Comparison of ENCODE assay signal across 22 cellular contexts in genomic region chr9:128411373-128412119, GRCh38. TPM values are rescaled to one million over a fixed set of nuclear protein-coding genes. Genes with fewer than 3 reads are reported as not detected.
DNase-seq lines count a peak whose midpoint lies in the region; ATAC-seq and TF ChIP-seq lines count a peak whose summit lies in the region.
"Had no signal": no experiment of that assay in that cellular context is flagged by ENCODE, and none has a peak within 500 bp of the region (broad histone marks: within the 10 kb centered on the region; RNA-seq: fewer than 3 reads in every experiment).

No MANE protein-coding gene starts in this region.

- peaks cover 54% of the 10 kb centered on the region for H3K27me3 Mint-ChIP-seq in activated CD8-positive, alpha-beta T cell treated with anti-CD3 and anti-CD28 coated beads, Interleukin-2, amount 10 ng/mL, durations not matched to agents 7 days and 5 days (ENCODE audit: low read depth)

- POLR2A ChIA-PET in Panc1 (lab: Charles Lee), result no interaction called here
- POLR2A ChIA-PET in activated CD8-positive, alpha-beta T cell treated with anti-CD3 and anti-CD28 coated beads, Interleukin-2, amount 10 ng/mL, durations not matched to agents 7 days and 5 days (lab: Charles Lee), result interaction anchor here (0.8 to 1.0 kb wide), 3 partner anchors 34 to 49 kb away, joined by 3 read pairs; partner anchors contain the start of gene URM1

- no peak overlapping the region for H3K27ac Mint-ChIP-seq in activated CD8-positive, alpha-beta T cell treated with anti-CD3 and anti-CD28 coated beads, Interleukin-2, amount 10 ng/mL, durations not matched to agents 7 days and 5 days
- H3K27ac Mint-ChIP-seq: activated CD4-positive, alpha-beta T cell treated with anti-CD3 and anti-CD28 coated beads, Interleukin-2, amount 10 ng/mL, durations not matched to agents 24 days and 14 days; activated CD8-positive, alpha-beta memory T cell treated with anti-CD3 and anti-CD28 coated beads, Interleukin-2, amount 10 ng/mL, durations not matched to agents 7 days and 5 days; activated T-cell treated with anti-CD3 and anti-CD28 coated beads, Interleukin-2, amount 50 U/mL, for 72 hours had no signal

- ATAC-seq in Panc1 (0 out of 2 replicates have a peak, but pooled peaks have one; percentile 33), GM21515 (IDR thresholded peaks at IDR 0.05; ENCODE audit: unreplicated experiment) (no peak)
- no peak for ATAC-seq in activated CD8-positive, alpha-beta T cell treated with anti-CD3 and anti-CD28 coated beads, Interleukin-2, amount 10 ng/mL, durations not matched to agents 7 days and 5 days

- no peak overlapping the region for H2AFZ ChIP-seq in GM23248

- CTCF ChIA-PET in Panc1 (lab: Charles Lee), result interaction anchor here (0.7 to 1.3 kb wide), 2 partner anchors 9 to 40 kb away, joined by 5 read pairs; partner anchors contain the start of genes CERCAM and URM1
- CTCF ChIA-PET in activated CD8-positive, alpha-beta T cell treated with anti-CD3 and anti-CD28 coated beads, Interleukin-2, amount 10 ng/mL, durations not matched to agents 7 days and 5 days (lab: Charles Lee), result interaction anchor here (0.8 to 4.7 kb wide), 9 partner anchors 9 to 408 kb away, joined by 3 to 62 read pairs (median 4); partner anchors contain the start of genes CERCAM and URM1

- H3K36me3 ChIP-seq in GM23248 (ENCODE audit: low read depth) (no peaks in the 10 kb centered on the region), Panc1 (ENCODE audit: control insufficient read depth, insufficient read depth, low read length) (no peaks in the 10 kb centered on the region)
- H3K36me3 ChIP-seq: brain microvascular endothelial cell, HAP-1, heart left ventricle, Peyer's patch, prostate gland, stomach, upper lobe of right lung had no signal

- H3K4me1 ChIP-seq in GM23248 (ENCODE audit: insufficient read depth), result peaks cover 8% of the 10 kb centered on the region; the same call in 1 of the 2 replicates
- peaks cover 9% of the 10 kb centered on the region; the same call in 1 of the 2 replicates for H3K4me1 ChIP-seq in Panc1 (ENCODE audit: control insufficient read depth, insufficient read depth, low read length)
- H3K4me1 ChIP-seq: Peyer's patch, prostate gland, stomach, upper lobe of right lung had no signal

- H3K27ac ChIP-seq in GM23248 (no peak overlapping the region), Panc1 (ENCODE audit: low read length) (no peak overlapping the region)
- H3K27ac ChIP-seq: brain microvascular endothelial cell, heart left ventricle, Peyer's patch, prostate gland, stomach, upper lobe of right lung had no signal

- H3K4me3 ChIP-seq in GM23248 (no peak overlapping the region), Panc1 (ENCODE audit: low read depth in 2 of 2, low read length in 2 of 2) (no peak overlapping the region)
- H3K4me3 ChIP-seq: HAP-1, heart left ventricle, lung, Peyer's patch, prostate gland, stomach, upper lobe of right lung had no signal

- H3K27me3 ChIP-seq in GM23248 (replicated peaks; ENCODE audit: insufficient read depth) (peaks cover 21% of the 10 kb centered on the region), Panc1 (ENCODE audit: control insufficient read depth, insufficient read depth, low read length) (no peaks in the 10 kb centered on the region)
- H3K27me3 ChIP-seq: Peyer's patch had no signal

- no peak for TF ChIP-seq CTCF in Panc1 (IDR thresholded peaks at IDR 0.05)

- DNase-seq in GM23248 (peak; percentile 21), Panc1 (ENCODE audit: low read depth, low spot score) (no peak), head of caudate nucleus (peak in 35 of 42 donors; percentile 44 to 86 (median 68)), nucleus accumbens (lab: John Stamatoyannopoulos, UW) (peak in 31 of 56 donors; percentile 11 to 74 (median 50)), ureter (ENCODE audit: low spot score) (no peak)
- no peak for DNase-seq in activated CD8-positive, alpha-beta T cell treated with anti-CD3 and anti-CD28 coated beads, Interleukin-2, amount 10 ng/mL, durations not matched to agents 7 days and 5 days
- no peak for DNase-seq in stimulated activated CD8-positive, alpha-beta memory T cell treated with anti-CD3 and anti-CD28 coated beads, Interleukin-4, amount 100 ng/mL, for 48 hours
- DNase-seq: GF-D8, kidney glomerular epithelial cell, NCI-H510A, upper lobe of right lung had no signal

- no peaks in the 10 kb centered on the region for H3K9me3 Mint-ChIP-seq in activated CD8-positive, alpha-beta T cell treated with anti-CD3 and anti-CD28 coated beads, Interleukin-2, amount 10 ng/mL, durations not matched to agents 7 days and 5 days (ENCODE audit: insufficient read depth)
- H3K9me3 Mint-ChIP-seq: activated CD4-positive, alpha-beta T cell treated with anti-CD3 and anti-CD28 coated beads, Interleukin-2, amount 10 ng/mL, durations not matched to agents 24 days and 14 days; activated T-cell treated with anti-CD3 and anti-CD28 coated beads, Interleukin-2, amount 50 U/mL, for 72 hours had no signal

- peaks cover 1% of the 10 kb centered on the region for H3K4me1 Mint-ChIP-seq in activated CD8-positive, alpha-beta T cell treated with anti-CD3 and anti-CD28 coated beads, Interleukin-2, amount 10 ng/mL, durations not matched to agents 7 days and 5 days (ENCODE audit: low read depth)

- 27 to 37% methylated on average over 11 of the region's 11 CpGs for WGBS in GM23248 (ENCODE audit: low coverage in 1 of 2, low lambda C conversion rate in 2 of 2, missing lambda C conversion rate in 2 of 2), 2 experiments

- H3K4me2 ChIP-seq in GM23248 (ENCODE audit: unreplicated experiment), result no peak overlapping the region

- H3K4me3 Mint-ChIP-seq in activated CD8-positive, alpha-beta T cell treated with anti-CD3 and anti-CD28 coated beads, Interleukin-2, amount 10 ng/mL, durations not matched to agents 7 days and 5 days, result no peak overlapping the region
- H3K4me3 Mint-ChIP-seq: activated CD4-positive, alpha-beta T cell treated with anti-CD3 and anti-CD28 coated beads, Interleukin-2, amount 10 ng/mL, durations not matched to agents 24 days and 14 days; activated CD8-positive, alpha-beta memory T cell treated with anti-CD3 and anti-CD28 coated beads, Interleukin-2, amount 10 ng/mL, durations not matched to agents 7 days and 5 days; activated T-cell treated with anti-CD3 and anti-CD28 coated beads, Interleukin-2, amount 50 U/mL, for 72 hours had no signal

- no peaks in the 10 kb centered on the region for H3K36me3 Mint-ChIP-seq in activated CD8-positive, alpha-beta T cell treated with anti-CD3 and anti-CD28 coated beads, Interleukin-2, amount 10 ng/mL, durations not matched to agents 7 days and 5 days (ENCODE audit: low read depth)
- H3K36me3 Mint-ChIP-seq: activated CD8-positive, alpha-beta memory T cell treated with anti-CD3 and anti-CD28 coated beads, Interleukin-2, amount 10 ng/mL, durations not matched to agents 7 days and 5 days had no signal

- H3K9me3 ChIP-seq in GM23248 (ENCODE audit: low read depth) (no peaks in the 10 kb centered on the region), Panc1 (ENCODE audit: control insufficient read depth, insufficient read depth, low read depth, low read length) (no peaks in the 10 kb centered on the region)
- H3K9me3 ChIP-seq: HAP-1, heart left ventricle, Peyer's patch, prostate gland, stomach, upper lobe of right lung had no signal

- H3K79me2 ChIP-seq in GM23248 (ENCODE audit: insufficient read depth), result no peaks in the 10 kb centered on the region

- BruUV-seq in Panc1 (replicated peaks; lab: Mats Ljungman, UMichigan), result no TSS peak

- no peaks in the 10 kb centered on the region for H4K20me1 ChIP-seq in GM23248 (ENCODE audit: insufficient read depth)

- H3K9ac ChIP-seq in GM23248, result no peak overlapping the region

- H3K9me2 ChIP-seq in GM23248 (ENCODE audit: insufficient read depth), result no peaks in the 10 kb centered on the region

- in situ Hi-C loops in GM23248 (cut with MboI) (no loop called here), Panc1 (cut with HindIII; ENCODE audit: low pct_unique_long_range_greater_than_20kb, low sequenced_read_pairs) (no loop called here)

- no peaks in the 10 kb centered on the region for H3F3A ChIP-seq in GM23248 (ENCODE audit: insufficient read depth)

- intact Hi-C loops in Panc1 (cut with micrococcal nuclease; ENCODE audit: unreplicated experiment) (loop anchor here (1.0 to 10.0 kb wide), 2 partner anchors 49 to 117 kb away; no protein-coding TSS in a partner anchor), head of caudate nucleus (cut with DNase I) (loop anchor here (2.0 kb wide), 1 partner anchor 47 kb away; no protein-coding TSS in a partner anchor)

RNA-seq across cellular contexts. Expression of gene CERCAM, which starts 9.1 kb away (rescaled TPM):
- 474 and 525 TPM in 2 replicates for total RNA-seq in GM23248 (2014; rRNA removed; shearing (Covaris generic))
- polyA plus RNA-seq in GM23248 (2016; fragmentation: Nextera tagmentation; extraction: Ambion mirVana), result 596 and 633 TPM in 2 replicates
- 11.3 TPM for total RNA-seq in Panc1 (2021; ENCODE audit: unreplicated experiment)
- 22.5 TPM for polyA plus RNA-seq in Panc1 (2012; ENCODE audit: insufficient read length)
- total RNA-seq in activated CD8-positive, alpha-beta T cell treated with anti-CD3 and anti-CD28 coated beads, Interleukin-2, amount 10 ng/mL, durations not matched to agents 7 days and 5 days, result 1 to 10 TPM; 3.9 to 4.2 TPM
- 51.3 TPM for total RNA-seq in ureter

RNA-seq across cellular contexts. Expression of gene URM1, which starts 40.4 kb away (rescaled TPM):
- 39.2 and 59.2 TPM in 2 replicates for total RNA-seq in GM23248 (2014; rRNA removed; shearing (Covaris generic))
- 60.9 and 64.4 TPM in 2 replicates for polyA plus RNA-seq in GM23248 (2016; fragmentation: Nextera tagmentation; extraction: Ambion mirVana)
- total RNA-seq in Panc1 (2021; ENCODE audit: unreplicated experiment) (45.4 TPM), ureter (57.7 TPM)
- polyA plus RNA-seq in Panc1 (2012; ENCODE audit: insufficient read length), result 37.8 TPM
- 10 to 100 TPM; 78.9 to 79.9 TPM for total RNA-seq in activated CD8-positive, alpha-beta T cell treated with anti-CD3 and anti-CD28 coated beads, Interleukin-2, amount 10 ng/mL, durations not matched to agents 7 days and 5 days

RNA-seq across cellular contexts. Expression of gene ODF2, which starts 44.3 kb away (rescaled TPM):
- total RNA-seq in GM23248 (2014; rRNA removed; shearing (Covaris generic)), result 29.5 and 37.9 TPM in 2 replicates
- polyA plus RNA-seq in GM23248 (2016; fragmentation: Nextera tagmentation; extraction: Ambion mirVana), result 32.1 and 34.8 TPM in 2 replicates
- total RNA-seq in Panc1 (2021; ENCODE audit: unreplicated experiment) (36.8 TPM), ureter (24.0 TPM)
- 36.0 TPM for polyA plus RNA-seq in Panc1 (2012; ENCODE audit: insufficient read length)
- 10 to 100 TPM; 77.5 to 82.8 TPM for total RNA-seq in activated CD8-positive, alpha-beta T cell treated with anti-CD3 and anti-CD28 coated beads, Interleukin-2, amount 10 ng/mL, durations not matched to agents 7 days and 5 days

Comparison
In these comparisons a context has a peak if more than half of its experiments do, and no peak if none do; other contexts are left out.
1. DNase-seq: peak in GM23248 (single experiment), head of caudate nucleus (35 of 42) and nucleus accumbens (31 of 56); none in Panc1 (single experiment), activated CD8-positive, alpha-beta T cell treated with anti-CD3 and anti-CD28 coated beads, Interleukin-2, amount 10 ng/mL, durations not matched to agents 7 days and 5 days (single experiment), stimulated activated CD8-positive, alpha-beta memory T cell treated with anti-CD3 and anti-CD28 coated beads, Interleukin-4, amount 100 ng/mL, for 48 hours (single experiment) and ureter (single experiment).